Comparison of ENCODE assay signal across 34 cellular contexts in the genomic region with DNA sequence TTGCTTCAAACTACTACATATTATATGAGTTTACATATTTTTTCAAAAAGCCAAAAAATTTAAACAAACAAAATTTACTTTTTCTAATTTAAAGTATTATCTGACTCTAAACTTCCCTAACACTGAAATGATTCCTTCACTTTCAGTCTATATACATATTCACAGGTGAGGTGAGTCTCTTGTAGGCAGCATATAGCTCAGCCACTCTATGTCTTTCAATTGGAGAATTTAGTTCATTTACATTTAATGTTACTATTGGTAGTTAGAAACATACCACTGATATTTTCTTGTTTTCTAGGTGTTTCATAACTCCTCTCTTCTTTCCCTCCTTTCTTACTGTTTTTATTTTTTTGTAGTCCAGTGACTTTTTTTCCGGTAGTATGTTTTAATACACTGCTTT.
DNase-seq lines count a peak whose midpoint lies in the region; ATAC-seq, FAIRE-seq and TF ChIP-seq lines count a peak whose summit lies in the region.
"Had no signal": no experiment of that assay in that cellular context is flagged by ENCODE, and none has a peak within 500 bp of the region (broad histone marks: within the 10 kb centered on the region; RNA-seq: fewer than 3 reads in every experiment).

No MANE protein-coding gene starts in this region.

- TF ChIP-seq CTCF in GM12878 (IDR thresholded peaks at IDR 0.05 in 2 of 3, conservative IDR thresholded peaks at IDR 0.05 in 1 of 3; ENCODE audit: control insufficient read depth in 2 of 3, extremely low read depth in 1 of 3, insufficient read depth in 1 of 3, low read depth in 3 of 3, low read length in 3 of 3) (no peak), K562 (IDR thresholded peaks at IDR 0.05 in 2 of 3, conservative IDR thresholded peaks at IDR 0.05 in 1 of 3; ENCODE audit: insufficient read depth in 2 of 3, low read depth in 1 of 3, low read length in 3 of 3) (no peak), MM.1S (IDR thresholded peaks at IDR 0.05; ENCODE audit: low read length) (no peak)

- peaks cover 3% of the 10 kb centered on the region; the same call in 1 of the 2 replicates for H3K4me1 ChIP-seq in GM12878 (ENCODE audit: control insufficient read depth, insufficient read depth, low read length)
- H3K4me1 ChIP-seq in K562 (replicated peaks in 1 of 2; ENCODE audit: control insufficient read depth in 2 of 2, insufficient read depth in 2 of 2, low read length in 2 of 2): no peaks in the 10 kb centered on the region
- peaks cover 11% of the 10 kb centered on the region; the same call in 1 of the 2 replicates for H3K4me1 ChIP-seq in MM.1S (ENCODE audit: low read length)
- H3K4me1 ChIP-seq: A549, BE2C, BLaER1, Caco-2 had no signal

- H3K9me2 ChIP-seq in MM.1S (replicated peaks; ENCODE audit: insufficient read depth, low read length): no peaks in the 10 kb centered on the region

- CTCF ChIA-PET in GM12878 (lab: Yijun Ruan, JAX): no interaction called here
- CTCF ChIA-PET in K562 (lab: Yijun Ruan, JAX; ENCODE audit: low intra/inter-chr PET ratio): no interaction called here

- no peaks in the 10 kb centered on the region for H3F3A ChIP-seq in MM.1S (ENCODE audit: insufficient read depth, low read length)

- H2AFZ ChIP-seq in GM12878 (ENCODE audit: control insufficient read depth, low read depth, low read length) (no peak overlapping the region), K562 (ENCODE audit: low read depth, low read length) (no peak overlapping the region), MM.1S (ENCODE audit: low read length) (no peak overlapping the region)

- intact Hi-C loops in GM12878 (cut with micrococcal nuclease; ENCODE audit: unreplicated experiment) (no loop called here), K562 (cut with micrococcal nuclease) (no loop called here)

- no peaks in the 10 kb centered on the region for H3K9me1 ChIP-seq in K562 (ENCODE audit: control insufficient read depth, insufficient read depth, low read length)

- in situ Hi-C loops in GM12878 (cut with MboI) (no loop called here), K562 (cut with MboI) (no loop called here)

- BruUV-seq in GM12878 (replicated peaks; lab: Mats Ljungman, UMichigan) (no TSS peak), K562 (replicated peaks; lab: Mats Ljungman, UMichigan) (no TSS peak)

- no peak overlapping the region for H3K4me3 ChIP-seq in GM12878
- no peak overlapping the region for H3K4me3 ChIP-seq in K562
- no peak overlapping the region for H3K4me3 ChIP-seq in MM.1S (ENCODE audit: low read length)
- H3K4me3 ChIP-seq: A549; BLaER1; BLaER1 treated with 17β-estradiol and CSF1 and Interleukin-3, amounts not matched to agents 10 nM and 100 nM had no signal

- no peaks in the 10 kb centered on the region for H4K20me1 ChIP-seq in GM12878 (ENCODE audit: control insufficient read depth, insufficient read depth)
- no peaks in the 10 kb centered on the region for H4K20me1 ChIP-seq in K562 (replicated peaks; ENCODE audit: control insufficient read depth, insufficient read depth, low read length)
- H4K20me1 ChIP-seq in MM.1S (ENCODE audit: insufficient read depth, low read length): no peaks in the 10 kb centered on the region
- H4K20me1 ChIP-seq: BLaER1; BLaER1 treated with 17β-estradiol and CSF1 and Interleukin-3, amounts not matched to agents 10 nM and 100 nM had no signal

- no peak overlapping the region for H3K27ac ChIP-seq in GM12878 (ENCODE audit: control insufficient read depth, insufficient read depth)
- no peak overlapping the region for H3K27ac ChIP-seq in K562 (ENCODE audit: extremely low read depth, low read depth, low read length)
- H3K27ac ChIP-seq in MM.1S (ENCODE audit: low read length): no peak overlapping the region
- H3K27ac ChIP-seq: 22Rv1; A549; BLaER1; BLaER1 treated with 17β-estradiol and CSF1 and Interleukin-3, amounts not matched to agents 10 nM and 100 nM; C4-2B had no signal

- H3K4me2 ChIP-seq in GM12878 (ENCODE audit: control insufficient read depth, insufficient read depth): no peak overlapping the region
- H3K4me2 ChIP-seq in K562 (ENCODE audit: insufficient read depth, low read length): no peak overlapping the region
- H3K4me2 ChIP-seq in MM.1S (ENCODE audit: low read depth, low read length): no peak overlapping the region
- H3K4me2 ChIP-seq: A549; BLaER1; BLaER1 treated with 17β-estradiol and CSF1 and Interleukin-3, amounts not matched to agents 10 nM and 100 nM had no signal

- 100% methylated on average over 1 of the region's 1 CpG for WGBS in GM12878 (ENCODE audit: insufficient coverage, insufficient replicate concordance, low lambda C conversion rate, missing lambda C conversion rate)
- WGBS in K562 (ENCODE audit: insufficient coverage, low coverage, missing lambda C conversion rate): 7% methylated on average over 1 of the region's 1 CpG

- TF ChIP-seq EP300 in GM12878 (IDR thresholded peaks at IDR 0.05; ENCODE audit: borderline replicate concordance in 1 of 2, control insufficient read depth in 1 of 2, low read depth in 2 of 2, low read length in 2 of 2): no peak
- TF ChIP-seq EP300 in K562 (IDR thresholded peaks at IDR 0.05; ENCODE audit: low read length): no peak

- RAD21 ChIA-PET in GM12878 (lab: Charles Lee; ENCODE audit: unreplicated experiment): no interaction called here

- peaks cover 10% of the 10 kb centered on the region for H3K9me3 ChIP-seq in GM12878 (replicated peaks; ENCODE audit: control insufficient read depth, insufficient read depth, low read length)
- H3K9me3 ChIP-seq in K562 (replicated peaks; ENCODE audit: control insufficient read depth, insufficient read depth, low read depth, low read length): no peaks in the 10 kb centered on the region
- H3K9me3 ChIP-seq in MM.1S (replicated peaks; ENCODE audit: insufficient read depth, low read length): no peaks in the 10 kb centered on the region; the same call in 1 of the 2 replicates
- H3K9me3 ChIP-seq: A549, BE2C, Caco-2 had no signal

- H3K27me3 ChIP-seq in GM12878 (replicated peaks in 1 of 2; ENCODE audit: control insufficient read depth in 2 of 2, insufficient read depth in 2 of 2, low read length in 1 of 2) (no peaks in the 10 kb centered on the region), K562 (ENCODE audit: control insufficient read depth in 2 of 2, insufficient read depth in 2 of 2, low read length in 2 of 2) (no peaks in the 10 kb centered on the region), MM.1S (replicated peaks; ENCODE audit: insufficient read depth, low read length) (no peaks in the 10 kb centered on the region)
- H3K27me3 ChIP-seq: BE2C; BLaER1; BLaER1 treated with 17β-estradiol and CSF1 and Interleukin-3, amounts not matched to agents 10 nM and 100 nM had no signal

- TF ChIP-seq RAD21 in GM12878 (IDR thresholded peaks at IDR 0.05; ENCODE audit: insufficient read depth, low read depth, low read length): no peak
- TF ChIP-seq RAD21 in K562 (CRISPR knock-in tag; conservative IDR thresholded peaks at IDR 0.05 in 1 of 2, IDR thresholded peaks at IDR 0.05 in 1 of 2): no peak

- FAIRE-seq in A204.1 (lab: Jason Lieb, UNC) (peak; percentile 16), GM19239 (lab: Jason Lieb, UNC) (peak; percentile 8), GM12878 (lab: Jason Lieb, UNC) (no peak), K562 (lab: Jason Lieb, UNC) (no peak), RCC 7860 (lab: Jason Lieb, UNC) (no peak)
- FAIRE-seq: A549, D721Med had no signal

- H3K36me3 ChIP-seq in GM12878 (ENCODE audit: control insufficient read depth in 2 of 2, insufficient read depth in 2 of 2, low read length in 1 of 2) (no peaks in the 10 kb centered on the region), K562 (ENCODE audit: control insufficient read depth, insufficient read depth, low read length) (no peaks in the 10 kb centered on the region), MM.1S (replicated peaks; ENCODE audit: insufficient read depth, low read length) (no peaks in the 10 kb centered on the region)
- H3K36me3 ChIP-seq: BE2C; BLaER1; BLaER1 treated with 17β-estradiol and CSF1 and Interleukin-3, amounts not matched to agents 10 nM and 100 nM had no signal

- no peak overlapping the region for H3K9ac ChIP-seq in GM12878 (ENCODE audit: control insufficient read depth, insufficient read depth, low read length)
- H3K9ac ChIP-seq in K562 (ENCODE audit: insufficient read depth in 1 of 2, low read depth in 2 of 2, low read length in 2 of 2): no peak overlapping the region
- no peak overlapping the region for H3K9ac ChIP-seq in MM.1S (ENCODE audit: low read length)
- H3K9ac ChIP-seq: BLaER1; BLaER1 treated with 17β-estradiol and CSF1 and Interleukin-3, amounts not matched to agents 10 nM and 100 nM had no signal

- no peak for ATAC-seq in GM12878
- ATAC-seq in K562: no peak
- no peak for ATAC-seq in HG03565 (IDR thresholded peaks at IDR 0.05; ENCODE audit: unreplicated experiment)
- ATAC-seq: A549; CD8-positive, alpha-beta T cell had no signal

- SMC1A ChIA-PET in GM12878 (lab: Charles Lee; ENCODE audit: uncharacterized antibody, unreplicated experiment): no interaction called here

- POLR2A ChIA-PET in GM12878 (lab: Charles Lee) (no interaction called here), K562 (lab: Yijun Ruan, JAX) (no interaction called here)

- H3K79me2 ChIP-seq in GM12878 (ENCODE audit: control insufficient read depth, insufficient read depth, low read length) (no peaks in the 10 kb centered on the region), K562 (ENCODE audit: control insufficient read depth, insufficient read depth, low read length) (no peaks in the 10 kb centered on the region), MM.1S (ENCODE audit: low read length) (no peaks in the 10 kb centered on the region)

- TF ChIP-seq POLR2A in GM12878 (IDR thresholded peaks at IDR 0.05; ENCODE audit: low read depth, low read length) (no peak), K562 (conservative IDR thresholded peaks at IDR 0.05) (no peak)

- DNase-seq in GM19239 (ENCODE audit: insufficient read length, low spot score) (no peak), GM12878 (ENCODE audit: low read depth, low spot score) (no peak), K562 (ENCODE audit: extremely low read depth in 1 of 4, low spot score in 3 of 4) (no peak), DMS53 treated with DMSO at 0.1 percent for 48 hours (lab: John Stamatoyannopoulos, UW; ENCODE audit: unreplicated experiment) (no peak), MM.1S (no peak), RCC 7860 (ENCODE audit: low spot score) (no peak)
- DNase-seq: 8988T; ACHN; AML-193; BE2C; C1 segment of cervical spinal cord; Caco-2; Calu3; CD4-positive, alpha-beta memory T cell; CD4-positive, alpha-beta T cell; CD4-positive, CD25-positive, alpha-beta regulatory T cell; CD8-positive, alpha-beta memory T cell; CD8-positive, alpha-beta T cell; COR-L47; DMS 273 treated with DMSO at 0.1 percent for 48 hours; DMS153; DMS53; DMS79; DMS79 treated with DMSO at 0.1 percent for 48 hours; DND-41; EL had no signal

TF ChIP-seq in GM12878, 131 proteins besides CTCF, POLR2A, EP300 and RAD21 (continues in another document):
- TF ChIP-seq CBX5 (IDR thresholded peaks at IDR 0.05; ENCODE audit: low read depth): peak; percentile 87
- TF ChIP-seq SPI1 (IDR thresholded peaks at IDR 0.05; ENCODE audit: borderline replicate concordance, insufficient read depth, low read depth, low read length): no peak

TF ChIP-seq in K562, 482 proteins besides CTCF, POLR2A, EP300 and RAD21:
- no peak for TF ChIP-seq GATA2 (CRISPR knock-in tag; IDR thresholded peaks at IDR 0.05)
- TF ChIP-seq ZNF507 (tag; conservative IDR thresholded peaks at IDR 0.05): peak; percentile 87
- no peak for TF ChIP-seq HDAC6 (IDR thresholded peaks at IDR 0.05; ENCODE audit: low read depth, low read length)
